20 cellular contexts compared by ENCODE assay signal in genomic region chr1:25559996-25560395, GRCh38. TPM values are rescaled to one million over a fixed set of nuclear protein-coding genes. Genes with fewer than 3 reads are reported as not detected.
A peak's percentile ranks its signal among the peaks of the same experiment; 100 is the strongest.
DNase-seq lines count a peak whose midpoint lies in the region; ATAC-seq, FAIRE-seq and TF ChIP-seq lines count a peak whose summit lies in the region.
"Had no signal": no experiment of that assay in that cellular context is flagged by ENCODE, and none has a peak within 500 bp of the region (broad histone marks: within the 10 kb centered on the region; RNA-seq: fewer than 3 reads in every experiment).

No MANE protein-coding gene starts in this region.

- no peak overlapping the region for H4K5ac ChIP-seq in mesendoderm (ENCODE audit: low read length)

- WGBS in mesendoderm (ENCODE audit: extremely low coverage, insufficient coverage, low lambda C conversion rate), result no CpG with 5 or more reads among the region's 9 CpGs

- no peak overlapping the region for H2BK120ac ChIP-seq in mesendoderm (ENCODE audit: low read depth, low read length)

- H3K79me2 ChIP-seq in mesendoderm (ENCODE audit: control insufficient read depth, insufficient read depth, low read length), result no peaks in the 10 kb centered on the region

- H3K79me1 ChIP-seq in mesendoderm (ENCODE audit: low read length), result no peaks in the 10 kb centered on the region

- no peak for TF ChIP-seq CTCF in ascending aorta (IDR thresholded peaks at IDR 0.05)
- TF ChIP-seq CTCF in vagina (IDR thresholded peaks at IDR 0.05), result no peak
- no peak for TF ChIP-seq CTCF in foreskin fibroblast (IDR thresholded peaks at IDR 0.05; ENCODE audit: low read depth, low read length)
- TF ChIP-seq CTCF in coronary artery (IDR thresholded peaks at IDR 0.05), result no peak

- H3K27me3 ChIP-seq in CD4-positive, CD25-positive, alpha-beta regulatory T cell (ENCODE audit: control insufficient read depth, insufficient read depth, low read length), result no peaks in the 10 kb centered on the region
- no peaks in the 10 kb centered on the region for H3K27me3 ChIP-seq in ascending aorta
- H3K27me3 ChIP-seq in mesendoderm (ENCODE audit: insufficient read depth, low read length, poor library complexity), result no peaks in the 10 kb centered on the region
- H3K27me3 ChIP-seq in vagina, result no peaks in the 10 kb centered on the region
- H3K27me3 ChIP-seq: adrenal gland, gastrocnemius medialis, left lung, ovary had no signal

- H3K4me2 ChIP-seq in mesendoderm (ENCODE audit: low read length), result no peak overlapping the region

- H3K36me3 ChIP-seq in CD4-positive, CD25-positive, alpha-beta regulatory T cell (ENCODE audit: control insufficient read depth, insufficient read depth, low read length), result peaks cover 44% of the 10 kb centered on the region
- H3K36me3 ChIP-seq in ascending aorta, result peaks cover 17 to 71% of the 10 kb centered on the region in 2 donors
- H3K36me3 ChIP-seq in mesendoderm (ENCODE audit: control insufficient read depth, insufficient read depth, low read length), result peaks cover 1% of the 10 kb centered on the region
- peaks cover 0 to 24% of the 10 kb centered on the region in 2 donors for H3K36me3 ChIP-seq in vagina
- H3K36me3 ChIP-seq: gastrocnemius medialis, ovary had no signal

- no peaks in the 10 kb centered on the region for H3K9me3 ChIP-seq in CD4-positive, CD25-positive, alpha-beta regulatory T cell (ENCODE audit: control insufficient read depth in 2 of 2, low read length in 2 of 2)
- H3K9me3 ChIP-seq in ascending aorta (no peaks in the 10 kb centered on the region), vagina (no peaks in the 10 kb centered on the region)
- H3K9me3 ChIP-seq: adrenal gland, gastrocnemius medialis, left lung, ovary had no signal

- H3K4ac ChIP-seq in mesendoderm (ENCODE audit: low read depth, low read length), result no peak overlapping the region

- H3K36me3 Mint-ChIP-seq in CD4-positive, CD25-positive, alpha-beta regulatory T cell, result peaks cover 39% of the 10 kb centered on the region

- H3K56ac ChIP-seq in mesendoderm (ENCODE audit: low read length), result no peak overlapping the region

- H3K27ac Mint-ChIP-seq in CD4-positive, CD25-positive, alpha-beta regulatory T cell, result peak overlapping the region; percentile 92 to 100 (median 93)

- no peak overlapping the region for H2AK5ac ChIP-seq in mesendoderm (ENCODE audit: low read length)

- H3K23ac ChIP-seq in mesendoderm (ENCODE audit: low read length), result no peak overlapping the region

- no peak overlapping the region for H3K18ac ChIP-seq in mesendoderm (ENCODE audit: low read length)

- no peak for TF ChIP-seq POLR2A in GM12891 (IDR thresholded peaks at IDR 0.05; ENCODE audit: low read depth, low read length)
- no peak for TF ChIP-seq POLR2A in vagina (IDR thresholded peaks at IDR 0.05)

- FAIRE-seq in GM12891 (lab: Jason Lieb, UNC), result peak; percentile 41
- FAIRE-seq: H1 had no signal

- intact Hi-C loops in ascending aorta (cut with DNase I), result no loop called here
- intact Hi-C loops in vagina (cut with DNase I), result no loop called here

- H2BK15ac ChIP-seq in mesendoderm (replicated peaks; ENCODE audit: low read depth), result no peak overlapping the region

- H3K9me3 Mint-ChIP-seq in CD4-positive, CD25-positive, alpha-beta regulatory T cell, result peaks cover 0 to 2% (median 0%) of the 10 kb centered on the region in 7 donors

- ATAC-seq in CD4-positive, CD25-positive, alpha-beta regulatory T cell (ENCODE audit: low read depth in 2 of 2), result no peak
- ATAC-seq: gastrocnemius medialis, left lung, sciatic nerve had no signal

- H3K4me3 ChIP-seq in CD4-positive, CD25-positive, alpha-beta regulatory T cell (ENCODE audit: low read depth, low read length), result no peak overlapping the region
- H3K4me3 ChIP-seq in ascending aorta (no peak overlapping the region), mesendoderm (ENCODE audit: low read length) (no peak overlapping the region), vagina (no peak overlapping the region), foreskin fibroblast (ENCODE audit: low read depth in 1 of 2, low read length in 2 of 2) (no peak overlapping the region), coronary artery (no peak overlapping the region)
- H3K4me3 ChIP-seq: adrenal gland, gastrocnemius medialis, left lung, ovary had no signal

- H3K27me3 Mint-ChIP-seq in CD4-positive, CD25-positive, alpha-beta regulatory T cell, result no peaks in the 10 kb centered on the region

- H3K4me1 Mint-ChIP-seq in CD4-positive, CD25-positive, alpha-beta regulatory T cell, result peaks cover 27 to 94% (median 58%) of the 10 kb centered on the region in 4 donors

- no peak overlapping the region for H4K8ac ChIP-seq in mesendoderm (ENCODE audit: low read depth, low read length)

- no peak overlapping the region for H2BK5ac ChIP-seq in mesendoderm (ENCODE audit: low read length)

- H3K9ac ChIP-seq in mesendoderm (ENCODE audit: low read length), result no peak overlapping the region
- H3K9ac ChIP-seq: KMS-11 had no signal

- H3K4me3 Mint-ChIP-seq in CD4-positive, CD25-positive, alpha-beta regulatory T cell, result peak overlapping the region in 3 of 4 donors; percentile 39 to 66 (median 65)

- H3K4me1 ChIP-seq in CD4-positive, CD25-positive, alpha-beta regulatory T cell (ENCODE audit: control insufficient read depth, insufficient read depth, low read length, poor library complexity, severe bottlenecking), result peaks cover 100% of the 10 kb centered on the region
- H3K4me1 ChIP-seq in ascending aorta (peaks cover 9 to 29% of the 10 kb centered on the region in 2 donors), mesendoderm (ENCODE audit: control insufficient read depth, low read depth, low read length) (no peaks in the 10 kb centered on the region), vagina (peaks cover 56% of the 10 kb centered on the region)

- peak overlapping the region; percentile 79 for H3K27ac ChIP-seq in CD4-positive, CD25-positive, alpha-beta regulatory T cell (ENCODE audit: insufficient read depth, low read length, poor library complexity, severe bottlenecking)
- H3K27ac ChIP-seq in ascending aorta (peak overlapping the region; percentile 56), mesendoderm (ENCODE audit: low read depth, low read length) (peak overlapping the region; percentile 13), vagina (no peak overlapping the region), coronary artery (no peak overlapping the region)
- H3K27ac ChIP-seq: adrenal gland, KMS-11, ovary had no signal

- DNase-seq in CD4-positive, CD25-positive, alpha-beta regulatory T cell, result peak in 1 of 3 donors; percentile 45
- DNase-seq in GM12891 (ENCODE audit: insufficient read length, low spot score) (no peak), ascending aorta (ENCODE audit: low spot score in 2 of 2) (no peak), mesendoderm (no peak), vagina (ENCODE audit: extremely low spot score in 2 of 2) (no peak), foreskin fibroblast (no peak), coronary artery (ENCODE audit: low spot score) (no peak)
- no peak for DNase-seq in activated CD8-positive, alpha-beta memory T cell treated with anti-CD3 and anti-CD28 coated beads, Interleukin-2, amount 50 U/mL, for 48 hours
- DNase-seq: activated T-cell treated with anti-CD3 and anti-CD28 coated beads for 4 hours; adrenal gland; DMS153; gastrocnemius medialis; left lung; NCI-H1092 treated with DMSO at 0.1 percent for 48 hours; ovary; stimulated activated CD4-positive, alpha-beta T cell treated with anti-CD3 and anti-CD28 coated beads, Interleukin-1b, Interleukin-23, amount 100 ng/mL, for 48 hours; T-helper 9 cell had no signal

TF ChIP-seq in GM12891, 5 proteins besides CTCF, POLR2A, EP300 and RAD21:
- TF ChIP-seq POU2F2 (IDR thresholded peaks at IDR 0.05; ENCODE audit: low read depth, low read length), result no peak
- TF ChIP-seq SPI1 (IDR thresholded peaks at IDR 0.05; ENCODE audit: low read depth, low read length), result no peak
- TF ChIP-seq TAF1 (IDR thresholded peaks at IDR 0.05; ENCODE audit: low read depth, low read length), result no peak
- no peak for TF ChIP-seq POLR2AphosphoS5 (IDR thresholded peaks at IDR 0.05; ENCODE audit: low read depth, low read length)
- TF ChIP-seq PAX5 (IDR thresholded peaks at IDR 0.05; ENCODE audit: insufficient read depth, low read length, severe bottlenecking), result no peak

RNA-seq across cellular contexts. Expression of gene LDLRAP1, which starts 16.6 kb away (rescaled TPM):
- total RNA-seq in CD4-positive, CD25-positive, alpha-beta regulatory T cell, result 98.7 TPM
- polyA plus RNA-seq in CD4-positive, CD25-positive, alpha-beta regulatory T cell, result 100 to 1,000 TPM; 170 to 326 (median 258) TPM
- polyA plus RNA-seq in GM12891 (2012; ENCODE audit: low read depth, missing spikeins), result 8.4 TPM
- total RNA-seq in ascending aorta (75.4 TPM), vagina (22.3 TPM)
- 11.7 TPM for polyA plus RNA-seq in mesendoderm (2013, experiment 1 of 2)
- 11.7 TPM for polyA plus RNA-seq in mesendoderm (2013, experiment 2 of 2)

RNA-seq across cellular contexts. Expression of gene MAN1C1, which starts 56.6 kb away (rescaled TPM):
- total RNA-seq in CD4-positive, CD25-positive, alpha-beta regulatory T cell, result 15.1 TPM
- polyA plus RNA-seq in CD4-positive, CD25-positive, alpha-beta regulatory T cell, result 1 to 10 TPM; 3.1 to 3.5 (median 3.3) TPM
- 0.94 TPM for polyA plus RNA-seq in GM12891 (2012; ENCODE audit: low read depth, missing spikeins)
- total RNA-seq in ascending aorta, result 14.3 TPM
- 7.7 TPM for polyA plus RNA-seq in mesendoderm (2013, experiment 1 of 2)
- polyA plus RNA-seq in mesendoderm (2013, experiment 2 of 2), result 7.4 TPM
- total RNA-seq in vagina, result 31.4 TPM

Comparison
In these comparisons a context has a peak if more than half of its experiments do, and no peak if none do; other contexts are left out.
1. H3K27ac ChIP-seq: peak in CD4-positive, CD25-positive, alpha-beta regulatory T cell (single experiment), ascending aorta (2 of 2) and mesendoderm (single experiment); none in vagina (single experiment) and coronary artery (0 of 2).